In genomic region chrX:130224810-130225209, GRCh38 we compare ENCODE assay signal across 25 cellular contexts. TPM values are rescaled to one million over a fixed set of nuclear protein-coding genes. Genes with fewer than 3 reads are reported as not detected.
A peak's percentile ranks its signal among the peaks of the same experiment; 100 is the strongest.
DNase-seq lines count a peak whose midpoint lies in the region; ATAC-seq, FAIRE-seq and TF ChIP-seq lines count a peak whose summit lies in the region.
"Had no signal": no experiment of that assay in that cellular context is flagged by ENCODE, and none has a peak within 500 bp of the region (broad histone marks: within the 10 kb centered on the region; RNA-seq: fewer than 3 reads in every experiment).

No MANE protein-coding gene starts in this region.

- peak; percentile 75 for ATAC-seq in esophagus mucosa
- ATAC-seq in lung (ENCODE audit: insufficient read depth, low FRiP score) = peak; percentile 41
- ATAC-seq: activated T-cell treated with anti-CD3 and anti-CD28 coated beads, Interleukin-2, amount 50 U/mL, for 4 hours; HCT116; heart left ventricle; naive thymus-derived CD4-positive, alpha-beta T cell had no signal

- no peak overlapping the region for H3K27ac ChIP-seq in lung (ENCODE audit: low read depth in 1 of 2, low read length in 1 of 2)
- H3K27ac ChIP-seq: brain microvascular endothelial cell, colonic mucosa, heart left ventricle, skin epidermis, uterus, WERI-Rb-1 had no signal

- no peaks in the 10 kb centered on the region for H3K9me3 ChIP-seq in lung (ENCODE audit: control insufficient read depth in 2 of 2, insufficient read depth in 1 of 2, low read length in 1 of 2)
- H3K9me3 ChIP-seq: colonic mucosa, heart left ventricle, uterus had no signal

- no peaks in the 10 kb centered on the region for H3K36me3 ChIP-seq in lung (ENCODE audit: control insufficient read depth in 2 of 2, insufficient read depth in 2 of 2, low read length in 2 of 2)
- H3K36me3 ChIP-seq: brain microvascular endothelial cell, colonic mucosa, uterus had no signal

- no peaks in the 10 kb centered on the region for H3K9me3 Mint-ChIP-seq in T-helper 2 cell treated with Interferon-gamma antibody and Interleukin-4, amounts not matched to agents 5 μg/mL and 100 μg/mL, for 36 hours
- H3K9me3 Mint-ChIP-seq: activated CD4-positive, alpha-beta T cell treated with anti-CD3 and anti-CD28 coated beads, Interleukin-2, amount 10 ng/mL, durations not matched to agents 24 days and 14 days; activated T-cell treated with anti-CD3 and anti-CD28 coated beads, Interleukin-2, amount 50 U/mL, for 4 hours; CD4-positive, alpha-beta T cell; IgD-negative memory B cell; naive thymus-derived CD4-positive, alpha-beta T cell had no signal

- no peaks in the 10 kb centered on the region for H3K4me1 Mint-ChIP-seq in T-helper 2 cell treated with Interferon-gamma antibody and Interleukin-4, amounts not matched to agents 5 μg/mL and 100 μg/mL, for 36 hours (ENCODE audit: low read depth)
- H3K4me1 Mint-ChIP-seq: activated CD4-positive, alpha-beta T cell treated with anti-CD3 and anti-CD28 coated beads, Interleukin-2, amount 10 ng/mL, durations not matched to agents 24 days and 14 days; IgD-negative memory B cell; mesothelial cell of epicardium had no signal

- TF ChIP-seq CTCF in lung (IDR thresholded peaks at IDR 0.05; ENCODE audit: control extremely low read depth, extremely low read depth) = no peak

- H3K27me3 Mint-ChIP-seq in T-helper 2 cell treated with Interferon-gamma antibody and Interleukin-4, amounts not matched to agents 5 μg/mL and 100 μg/mL, for 36 hours (ENCODE audit: low read depth) = no peaks in the 10 kb centered on the region
- H3K27me3 Mint-ChIP-seq: activated CD4-positive, alpha-beta T cell treated with anti-CD3 and anti-CD28 coated beads, Interleukin-2, amount 10 ng/mL, durations not matched to agents 24 days and 14 days; CD4-positive, alpha-beta T cell; IgD-negative memory B cell; naive thymus-derived CD4-positive, alpha-beta T cell had no signal

- DNase-seq in GM12892 (ENCODE audit: insufficient read length) = no peak
- peak; percentile 33 for DNase-seq in NOMO-1 treated with DMSO at 0.1 percent for 48 hours (lab: John Stamatoyannopoulos, UW; ENCODE audit: unreplicated experiment)
- DNase-seq in lung (ENCODE audit: low spot score) = no peak
- DNase-seq in T-helper 2 cell treated with Interferon-gamma antibody and Interleukin-4, amounts not matched to agents 5 μg/mL and 100 μg/mL, for 36 hours (ENCODE audit: low spot score) = no peak
- no peak for DNase-seq in DMS153 treated with DMSO at 0.1 percent for 48 hours (lab: John Stamatoyannopoulos, UW; ENCODE audit: unreplicated experiment)
- DNase-seq in NCI-H446 treated with DMSO at 0.1 percent for 48 hours (lab: John Stamatoyannopoulos, UW) = no peak
- DNase-seq: activated CD4-positive, alpha-beta T cell treated with anti-CD3 and anti-CD28 coated beads, Interleukin-2, amount 10 ng/mL, durations not matched to agents 24 days and 14 days; activated T-cell treated with anti-CD3 and anti-CD28 coated beads, Interleukin-2, amount 50 U/mL, for 4 hours; brain microvascular endothelial cell; CD4-positive, alpha-beta T cell; colonic mucosa; EL; heart left ventricle; naive thymus-derived CD4-positive, alpha-beta T cell; NCI-H1436 treated with DMSO at 0.1 percent for 48 hours; NCI-H524 treated with DMSO at 0.1 percent for 48 hours; nucleus accumbens; stimulated activated CD4-positive, alpha-beta T cell treated with anti-CD3 and anti-CD28 coated beads, Interleukin-1b, Interleukin-23, amount 100 ng/mL, for 48 hours; uterus had no signal

- no peak for TF ChIP-seq POLR2A in GM12892 (IDR thresholded peaks at IDR 0.05; ENCODE audit: low read depth, low read length)

- H3K4me1 ChIP-seq in lung (ENCODE audit: control insufficient read depth in 2 of 2, insufficient read depth in 2 of 2, low read length in 2 of 2) = no peaks in the 10 kb centered on the region
- H3K4me1 ChIP-seq: colonic mucosa, heart left ventricle, uterus had no signal

- peak; percentile 17 for FAIRE-seq in GM12892 (lab: Jason Lieb, UNC)

- WGBS in lung, 2 donors = 62 to 76% methylated on average over 2 of the region's 2 CpGs

- no peak overlapping the region for H3K4me3 ChIP-seq in lung
- H3K4me3 ChIP-seq: colonic mucosa, heart left ventricle, skin epidermis, uterus had no signal

- no peaks in the 10 kb centered on the region for H3K27me3 ChIP-seq in lung (ENCODE audit: control insufficient read depth, insufficient read depth)
- H3K27me3 ChIP-seq: brain microvascular endothelial cell, colonic mucosa, heart left ventricle, uterus had no signal

- H3K27ac Mint-ChIP-seq in T-helper 2 cell treated with Interferon-gamma antibody and Interleukin-4, amounts not matched to agents 5 μg/mL and 100 μg/mL, for 36 hours = no peak overlapping the region
- H3K27ac Mint-ChIP-seq: activated CD4-positive, alpha-beta T cell treated with anti-CD3 and anti-CD28 coated beads, Interleukin-2, amount 10 ng/mL, durations not matched to agents 24 days and 14 days; CD4-positive, alpha-beta T cell; IgD-negative memory B cell; mesothelial cell of epicardium; naive thymus-derived CD4-positive, alpha-beta T cell had no signal

- peaks cover 18% of the 10 kb centered on the region for H3K36me3 Mint-ChIP-seq in T-helper 2 cell treated with Interferon-gamma antibody and Interleukin-4, amounts not matched to agents 5 μg/mL and 100 μg/mL, for 36 hours (ENCODE audit: low read depth)

- H3K4me3 Mint-ChIP-seq in T-helper 2 cell treated with Interferon-gamma antibody and Interleukin-4, amounts not matched to agents 5 μg/mL and 100 μg/mL, for 36 hours = no peak overlapping the region
- H3K4me3 Mint-ChIP-seq: activated CD4-positive, alpha-beta T cell treated with anti-CD3 and anti-CD28 coated beads, Interleukin-2, amount 10 ng/mL, durations not matched to agents 24 days and 14 days; activated T-cell treated with anti-CD3 and anti-CD28 coated beads, Interleukin-2, amount 50 U/mL, for 4 hours; CD4-positive, alpha-beta T cell; IgD-negative memory B cell; mesothelial cell of epicardium; naive thymus-derived CD4-positive, alpha-beta T cell had no signal

RNA-seq across cellular contexts. Expression of gene ZNF280C, which starts 43.9 kb away (rescaled TPM):
- polyA plus RNA-seq in GM12892 (2012; ENCODE audit: missing spikeins) = 4.1 TPM
- total RNA-seq in esophagus mucosa = 2.9 TPM
- 1 to 10 TPM; 3.4 to 7.3 TPM for total RNA-seq in lung
- polyA plus RNA-seq in lung = 1 to 10 TPM; 1.2 to 1.7 TPM

RNA-seq across cellular contexts. Expression of gene RAB33A, which starts 53.0 kb away (rescaled TPM):
- 21.6 TPM for polyA plus RNA-seq in GM12892 (2012; ENCODE audit: missing spikeins)
- total RNA-seq in esophagus mucosa = 0.20 TPM
- 1 to 10 TPM in 1 of 2 donors, under 1 TPM in 1; 0.67 to 2.0 TPM for total RNA-seq in lung
- 10 to 100 TPM in 1 of 2 donors, under 1 TPM in 1; 0.37 to 10.0 TPM for polyA plus RNA-seq in lung

RNA-seq across cellular contexts. Expression of gene AIFM1, which starts 59.2 kb away (rescaled TPM):
- polyA plus RNA-seq in GM12892 (2012; ENCODE audit: missing spikeins) = 50.1 TPM
- total RNA-seq in esophagus mucosa = 21.9 TPM
- total RNA-seq in lung = 10 to 100 TPM; 14.4 to 35.8 TPM
- 10 to 100 TPM; 27.8 to 34.6 TPM for polyA plus RNA-seq in lung
